In genomic region chr10:124675261-124675660, GRCh38 we compare ENCODE assay signal across 1 cellular context.
TF ChIP-seq lines count a peak whose summit lies in the region.

No MANE protein-coding gene starts in this region.

TF ChIP-seq in WTC11, 78 proteins besides CTCF, POLR2A, EP300 and RAD21 (continued from another document):
- TF ChIP-seq, protein P1, sequence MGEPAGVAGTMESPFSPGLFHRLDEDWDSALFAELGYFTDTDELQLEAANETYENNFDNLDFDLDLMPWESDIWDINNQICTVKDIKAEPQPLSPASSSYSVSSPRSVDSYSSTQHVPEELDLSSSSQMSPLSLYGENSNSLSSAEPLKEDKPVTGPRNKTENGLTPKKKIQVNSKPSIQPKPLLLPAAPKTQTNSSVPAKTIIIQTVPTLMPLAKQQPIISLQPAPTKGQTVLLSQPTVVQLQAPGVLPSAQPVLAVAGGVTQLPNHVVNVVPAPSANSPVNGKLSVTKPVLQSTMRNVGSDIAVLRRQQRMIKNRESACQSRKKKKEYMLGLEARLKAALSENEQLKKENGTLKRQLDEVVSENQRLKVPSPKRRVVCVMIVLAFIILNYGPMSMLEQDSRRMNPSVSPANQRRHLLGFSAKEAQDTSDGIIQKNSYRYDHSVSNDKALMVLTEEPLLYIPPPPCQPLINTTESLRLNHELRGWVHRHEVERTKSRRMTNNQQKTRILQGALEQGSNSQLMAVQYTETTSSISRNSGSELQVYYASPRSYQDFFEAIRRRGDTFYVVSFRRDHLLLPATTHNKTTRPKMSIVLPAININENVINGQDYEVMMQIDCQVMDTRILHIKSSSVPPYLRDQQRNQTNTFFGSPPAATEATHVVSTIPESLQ (CRISPR knock-in tag; IDR thresholded peaks at IDR 0.05), result no peak
- no peak for TF ChIP-seq PRRX2 (CRISPR knock-in tag; IDR thresholded peaks at IDR 0.05)
- TF ChIP-seq AR (CRISPR knock-in tag; IDR thresholded peaks at IDR 0.05), result no peak
- TF ChIP-seq ZNF121 (CRISPR knock-in tag; IDR thresholded peaks at IDR 0.05), result no peak
- no peak for TF ChIP-seq E2F1 (CRISPR knock-in tag; IDR thresholded peaks at IDR 0.05)
- no peak for TF ChIP-seq ELF4 (CRISPR knock-in tag; IDR thresholded peaks at IDR 0.05; ENCODE audit: low read depth)
- TF ChIP-seq NR1H2 (CRISPR knock-in tag; IDR thresholded peaks at IDR 0.05), result no peak
- TF ChIP-seq E2F5 (CRISPR knock-in tag; IDR thresholded peaks at IDR 0.05), result no peak
